In the genomic region with DNA sequence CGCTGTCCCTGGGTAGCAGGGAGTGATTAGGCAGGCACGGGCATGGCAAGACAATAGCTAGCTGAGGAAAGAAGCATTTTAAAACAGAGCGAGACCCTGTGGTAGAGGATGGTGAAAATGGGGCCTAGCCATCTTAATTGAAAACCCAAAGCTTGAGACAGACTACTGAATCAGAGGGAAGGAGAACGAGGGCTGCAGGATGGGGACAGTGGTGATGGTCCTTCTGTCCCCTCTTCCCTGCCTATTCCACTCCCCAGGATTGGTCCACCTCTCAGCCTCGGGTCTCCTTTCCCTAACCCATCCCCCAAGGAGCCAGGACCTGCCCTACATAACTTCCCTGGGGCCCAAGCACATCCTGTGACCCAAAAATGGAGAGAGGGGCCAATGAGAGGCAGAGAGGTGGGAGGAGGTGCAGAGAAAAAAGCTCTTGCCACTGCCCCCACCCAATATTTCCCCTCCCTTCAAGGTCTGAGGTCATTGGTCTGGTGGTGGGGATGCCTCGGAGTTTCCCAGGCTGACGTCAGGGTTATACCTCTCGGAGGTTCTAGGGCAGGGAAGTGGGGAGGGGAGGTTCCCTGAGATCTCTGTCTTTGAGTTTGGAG, we compare ENCODE assay signal across 8 cellular contexts. TPM values are rescaled to one million over a fixed set of nuclear protein-coding genes. Genes with fewer than 3 reads are reported as not detected.
DNase-seq lines count a peak whose midpoint lies in the region; ATAC-seq, FAIRE-seq and TF ChIP-seq lines count a peak whose summit lies in the region.

No MANE protein-coding gene starts in this region.

- TF ChIP-seq CTCF in HEK293 (tag by site-specific recombination; IDR thresholded peaks at IDR 0.05) = no peak
- TF ChIP-seq CTCF in esophagus muscularis mucosa (IDR thresholded peaks at IDR 0.05) = no peak
- TF ChIP-seq CTCF in psoas muscle (IDR thresholded peaks at IDR 0.05) = no peak
- no peak for TF ChIP-seq CTCF in omental fat pad (IDR thresholded peaks at IDR 0.05)

- no peaks in the 10 kb centered on the region for H3K9me3 ChIP-seq in HEK293 (ENCODE audit: control insufficient read depth, insufficient read depth, low read depth, low read length)
- no peaks in the 10 kb centered on the region for H3K9me3 ChIP-seq in esophagus muscularis mucosa
- H3K9me3 ChIP-seq in psoas muscle = no peaks in the 10 kb centered on the region

- H3K4me3 ChIP-seq in HEK293 (ENCODE audit: low read depth, low read length) = peak overlapping the region; percentile 46
- peak overlapping the region; percentile 65 to 80 (median 74) for H3K4me3 ChIP-seq in esophagus muscularis mucosa
- H3K4me3 ChIP-seq in psoas muscle = peak overlapping the region; percentile 73

- H3K27ac ChIP-seq in HEK293 (ENCODE audit: extremely low read depth, low read depth, low read length) = peak overlapping the region; percentile 42; the same call in 1 of the 2 replicates
- peak overlapping the region; percentile 89 to 96 (median 96) for H3K27ac ChIP-seq in esophagus muscularis mucosa (replicated peaks in 1 of 4)
- peak overlapping the region; percentile 97 for H3K27ac ChIP-seq in psoas muscle

- intact Hi-C loops in activated CD4-positive, alpha-beta T cell treated with anti-CD3 and anti-CD28 coated beads, Interleukin-2, amount 10 ng/mL, durations not matched to agents 24 days and 14 days (cut with micrococcal nuclease) = loop anchor here (1.0 to 10.0 kb wide), 10 partner anchors 8 to 1244 kb away; a partner anchor contains a TSS
- intact Hi-C loops in esophagus muscularis mucosa (cut with DNase I) (no loop called here), psoas muscle (cut with DNase I) (loop anchor here in 1 of 2 donors (10.0 kb wide), 1 partner anchor 214 kb away; a partner anchor contains a TSS), left colon (cut with DNase I, micrococcal nuclease) (no loop called here)

- DNase-seq in activated CD4-positive, alpha-beta T cell treated with anti-CD3 and anti-CD28 coated beads, Interleukin-2, amount 10 ng/mL, durations not matched to agents 24 days and 14 days = peak; percentile 89
- no peak for DNase-seq in esophagus muscularis mucosa (ENCODE audit: extremely low spot score)
- DNase-seq in psoas muscle = no peak
- no peak for DNase-seq in GM12892 (ENCODE audit: insufficient read length)
- DNase-seq in omental fat pad (ENCODE audit: low spot score) = no peak
- no peak for DNase-seq in left colon

- peaks cover 66% of the 10 kb centered on the region for H3K4me1 Mint-ChIP-seq in activated CD4-positive, alpha-beta T cell treated with anti-CD3 and anti-CD28 coated beads, Interleukin-2, amount 10 ng/mL, durations not matched to agents 24 days and 14 days

- peak overlapping the region; percentile 96 for H3K27ac Mint-ChIP-seq in activated CD4-positive, alpha-beta T cell treated with anti-CD3 and anti-CD28 coated beads, Interleukin-2, amount 10 ng/mL, durations not matched to agents 24 days and 14 days

- H3K36me3 Mint-ChIP-seq in activated CD4-positive, alpha-beta T cell treated with anti-CD3 and anti-CD28 coated beads, Interleukin-2, amount 10 ng/mL, durations not matched to agents 24 days and 14 days (ENCODE audit: low read depth) = peaks cover 34% of the 10 kb centered on the region

- ATAC-seq in psoas muscle (no peak), HG02981 (IDR thresholded peaks at IDR 0.05; ENCODE audit: unreplicated experiment) (no peak), omental fat pad (ENCODE audit: low FRiP score) (no peak), left colon (no peak)

- TF ChIP-seq POLR2A in esophagus muscularis mucosa (IDR thresholded peaks at IDR 0.05; ENCODE audit: low read depth) (no peak), GM12892 (IDR thresholded peaks at IDR 0.05; ENCODE audit: low read depth, low read length) (no peak)

- no peaks in the 10 kb centered on the region for H3K9me3 Mint-ChIP-seq in activated CD4-positive, alpha-beta T cell treated with anti-CD3 and anti-CD28 coated beads, Interleukin-2, amount 10 ng/mL, durations not matched to agents 24 days and 14 days

- H3K27me3 Mint-ChIP-seq in activated CD4-positive, alpha-beta T cell treated with anti-CD3 and anti-CD28 coated beads, Interleukin-2, amount 10 ng/mL, durations not matched to agents 24 days and 14 days = peaks cover 1% of the 10 kb centered on the region

- WGBS in esophagus muscularis mucosa = 41% methylated on average over 8 of the region's 8 CpGs
- 41 to 49% (median 41%) methylated on average over 8 of the region's 8 CpGs for WGBS in psoas muscle, 3 donors

- peak overlapping the region; percentile 92 for H3K4me3 Mint-ChIP-seq in activated CD4-positive, alpha-beta T cell treated with anti-CD3 and anti-CD28 coated beads, Interleukin-2, amount 10 ng/mL, durations not matched to agents 24 days and 14 days

- FAIRE-seq in GM12892 (lab: Jason Lieb, UNC) = no peak

- POLR2A ChIA-PET in HEK293 (lab: Yijun Ruan, JAX) = interaction anchor here (0.5 to 3.4 kb wide), 13 partner anchors 9 to 796 kb away, joined by 3 to 16 read pairs (median 6); a partner anchor contains a TSS

- no peak for TF ChIP-seq EP300 in esophagus muscularis mucosa (IDR thresholded peaks at IDR 0.05)

- no peaks in the 10 kb centered on the region for H3K4me1 ChIP-seq in HEK293 (ENCODE audit: control insufficient read depth, insufficient read depth, low read length)
- peaks cover 31 to 76% (median 69%) of the 10 kb centered on the region in 4 donors for H3K4me1 ChIP-seq in esophagus muscularis mucosa
- H3K4me1 ChIP-seq in psoas muscle = peaks cover 18% of the 10 kb centered on the region

- peaks cover 0 to 27% of the 10 kb centered on the region in 2 experiments; a peak in 1 of 3 replicates for H3K36me3 ChIP-seq in HEK293 (ENCODE audit: control insufficient read depth in 2 of 2, insufficient read depth in 1 of 2, low read length in 2 of 2)
- H3K36me3 ChIP-seq in esophagus muscularis mucosa = peaks cover 11 to 29% (median 28%) of the 10 kb centered on the region in 4 donors
- H3K36me3 ChIP-seq in psoas muscle (ENCODE audit: insufficient read depth in 1 of 2, low read depth in 1 of 2) = peaks cover 3 to 29% of the 10 kb centered on the region in 2 donors

- H3K27me3 ChIP-seq in esophagus muscularis mucosa (no peaks in the 10 kb centered on the region), psoas muscle (ENCODE audit: insufficient read depth in 3 of 3, low read length in 2 of 3) (no peaks in the 10 kb centered on the region)

- CTCF ChIA-PET in HEK293 (lab: Yijun Ruan, JAX) = interaction anchor here (0.6 to 2.2 kb wide), 13 partner anchors 9 to 1277 kb away, joined by 3 to 13 read pairs (median 5); a partner anchor contains a TSS

TF ChIP-seq in HEK293, 187 proteins besides CTCF, POLR2A, EP300 and RAD21 (continues in another document):
- TF ChIP-seq, protein P1, sequence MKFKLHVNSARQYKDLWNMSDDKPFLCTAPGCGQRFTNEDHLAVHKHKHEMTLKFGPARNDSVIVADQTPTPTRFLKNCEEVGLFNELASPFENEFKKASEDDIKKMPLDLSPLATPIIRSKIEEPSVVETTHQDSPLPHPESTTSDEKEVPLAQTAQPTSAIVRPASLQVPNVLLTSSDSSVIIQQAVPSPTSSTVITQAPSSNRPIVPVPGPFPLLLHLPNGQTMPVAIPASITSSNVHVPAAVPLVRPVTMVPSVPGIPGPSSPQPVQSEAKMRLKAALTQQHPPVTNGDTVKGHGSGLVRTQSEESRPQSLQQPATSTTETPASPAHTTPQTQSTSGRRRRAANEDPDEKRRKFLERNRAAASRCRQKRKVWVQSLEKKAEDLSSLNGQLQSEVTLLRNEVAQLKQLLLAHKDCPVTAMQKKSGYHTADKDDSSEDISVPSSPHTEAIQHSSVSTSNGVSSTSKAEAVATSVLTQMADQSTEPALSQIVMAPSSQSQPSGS (tag by site-specific recombination; IDR thresholded peaks at IDR 0.05; ENCODE audit: low read depth) = no peak

RNA-seq across cellular contexts. Expression of a gene that starts 0.9 kb away (rescaled TPM):
- 120 and 124 TPM in 2 replicates for total RNA-seq in activated CD4-positive, alpha-beta T cell treated with anti-CD3 and anti-CD28 coated beads, Interleukin-2, amount 10 ng/mL, durations not matched to agents 24 days and 14 days
- total RNA-seq in esophagus muscularis mucosa (100 to 1,000 TPM; 109 to 136 (median 123) TPM), psoas muscle (100 to 1,000 TPM in 2 of 4 donors, 10 to 100 TPM in 2; 75.4 to 121 (median 95.6) TPM), omental fat pad (100 to 1,000 TPM in 2 of 4 donors, 10 to 100 TPM in 2; 57.1 to 107 (median 98.1) TPM), left colon (100 to 1,000 TPM; 162 to 169 TPM)
- 100 to 1,000 TPM in 2 of 3 donors, 10 to 100 TPM in 1; 99.9 to 126 (median 125) TPM for polyA plus RNA-seq in psoas muscle
- polyA plus RNA-seq in GM12892 (2012; ENCODE audit: missing spikeins) = 154 TPM

RNA-seq across cellular contexts. Expression of a gene that starts 1.1 kb away (rescaled TPM):
- total RNA-seq in activated CD4-positive, alpha-beta T cell treated with anti-CD3 and anti-CD28 coated beads, Interleukin-2, amount 10 ng/mL, durations not matched to agents 24 days and 14 days = 41.5 and 44.6 TPM in 2 replicates
- total RNA-seq in esophagus muscularis mucosa = 10 to 100 TPM in 3 of 4 donors, 1 to 10 TPM in 1; 8.0 to 17.6 (median 13.2) TPM
- 1 to 10 TPM; 1.9 to 4.3 (median 2.2) TPM for total RNA-seq in psoas muscle
- 1 to 10 TPM in 2 of 3 donors, under 1 TPM in 1; 0.70 to 2.2 (median 1.5) TPM for polyA plus RNA-seq in psoas muscle
- polyA plus RNA-seq in GM12892 (2012; ENCODE audit: missing spikeins) = 4.8 TPM
- 10 to 100 TPM in 3 of 4 donors, 1 to 10 TPM in 1; 8.8 to 12.3 (median 10.3) TPM for total RNA-seq in omental fat pad
- total RNA-seq in left colon = 1 to 10 TPM; 6.8 to 9.1 TPM

RNA-seq across cellular contexts. Expression of a gene that starts 8.0 kb away (rescaled TPM):
- 29.5 and 33.6 TPM in 2 replicates for total RNA-seq in activated CD4-positive, alpha-beta T cell treated with anti-CD3 and anti-CD28 coated beads, Interleukin-2, amount 10 ng/mL, durations not matched to agents 24 days and 14 days
- 10 to 100 TPM; 68.5 to 91.5 (median 84.9) TPM for total RNA-seq in esophagus muscularis mucosa
- 10 to 100 TPM; 40.5 to 57.5 (median 50.5) TPM for total RNA-seq in psoas muscle
- polyA plus RNA-seq in psoas muscle = 10 to 100 TPM; 65.6 to 84.8 (median 78.3) TPM
- polyA plus RNA-seq in GM12892 (2012; ENCODE audit: missing spikeins) = 17.4 TPM
- total RNA-seq in omental fat pad = 10 to 100 TPM; 40.8 to 56.5 (median 48.9) TPM
- total RNA-seq in left colon = 10 to 100 TPM; 28.3 to 41.2 TPM

RNA-seq across cellular contexts. Expression of a gene that starts 27.2 kb away (rescaled TPM):
- 64.9 and 66.5 TPM in 2 replicates for total RNA-seq in activated CD4-positive, alpha-beta T cell treated with anti-CD3 and anti-CD28 coated beads, Interleukin-2, amount 10 ng/mL, durations not matched to agents 24 days and 14 days
- total RNA-seq in esophagus muscularis mucosa (1 to 10 TPM in 1 of 4 donors, under 1 TPM in 2, not detected in 1; 0.39 to 1.1 (median 0.42) TPM), psoas muscle (under 1 TPM in 3 of 4 donors, not detected in 1; 0.17 to 0.27 (median 0.25) TPM), omental fat pad (10 to 100 TPM in 1 of 4 donors, 1 to 10 TPM in 1, under 1 TPM in 2; 0.25 to 10.8 (median 3.1) TPM), left colon (10 to 100 TPM in 1 of 2 donors, 1 to 10 TPM in 1; 4.1 to 14.7 TPM)
- 1 to 10 TPM in 1 of 3 donors, under 1 TPM in 2; 0.15 to 1.0 (median 0.19) TPM for polyA plus RNA-seq in psoas muscle
- polyA plus RNA-seq in GM12892 (2012; ENCODE audit: missing spikeins) = 29.9 TPM

RNA-seq across cellular contexts. Expression of a gene that starts 35.6 kb away (rescaled TPM):
- total RNA-seq in activated CD4-positive, alpha-beta T cell treated with anti-CD3 and anti-CD28 coated beads, Interleukin-2, amount 10 ng/mL, durations not matched to agents 24 days and 14 days = 14.2 and 14.5 TPM in 2 replicates
- 1 to 10 TPM; 1.7 to 3.5 (median 3.0) TPM for total RNA-seq in esophagus muscularis mucosa
- 1 to 10 TPM; 2.4 to 4.9 (median 3.9) TPM for total RNA-seq in psoas muscle
- polyA plus RNA-seq in psoas muscle = 1 to 10 TPM; 1.9 to 5.2 (median 3.7) TPM
- 6.1 TPM for polyA plus RNA-seq in GM12892 (2012; ENCODE audit: missing spikeins)
- 1 to 10 TPM; 1.4 to 8.6 (median 5.7) TPM for total RNA-seq in omental fat pad
- total RNA-seq in left colon = 1 to 10 TPM; 3.9 to 7.9 TPM

Comparison
In these comparisons a context has a peak if more than half of its experiments do, and no peak if none do; other contexts are left out.
1. H3K27ac ChIP-seq: peak in every context shown above with its lines; median percentile 97 in psoas muscle; 96 in esophagus muscularis mucosa; 42 in HEK293.